ENCODE assay signal across 8 cellular contexts in the genomic region with DNA sequence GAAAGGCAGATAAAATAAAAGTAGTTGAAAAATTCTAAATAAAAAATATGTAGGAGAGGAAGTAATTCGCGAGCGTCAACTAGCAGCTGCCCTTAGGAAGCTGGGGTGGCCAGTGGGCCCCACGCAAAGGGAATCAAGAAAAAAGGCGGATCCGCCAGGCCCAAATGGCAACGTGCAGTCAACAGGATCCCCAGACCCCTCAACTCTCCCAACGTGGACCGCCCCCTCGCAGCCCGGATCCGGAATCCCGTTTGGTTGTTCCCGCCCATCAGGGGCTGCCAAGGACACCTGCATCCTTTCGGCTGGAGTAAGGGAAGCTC. TPM values are rescaled to one million over a fixed set of nuclear protein-coding genes. Genes with fewer than 3 reads are reported as not detected.
A peak's percentile ranks its signal among the peaks of the same experiment; 100 is the strongest.
DNase-seq lines count a peak whose midpoint lies in the region; ATAC-seq and TF ChIP-seq lines count a peak whose summit lies in the region.

No MANE protein-coding gene starts in this region.

- no peaks in the 10 kb centered on the region for H3K27me3 ChIP-seq in right atrium auricular region

- no peaks in the 10 kb centered on the region for H3K9me3 Mint-ChIP-seq in WTC11

- H3K27ac ChIP-seq in right atrium auricular region, result peak overlapping the region; percentile 80 to 86
- H3K27ac ChIP-seq in skin epidermis, result peak overlapping the region in 16 of 21 experiments; percentile 65 to 95 (median 88)

- POLR2A ChIA-PET in WTC11 (lab: Charles Lee), result interaction anchor here (0.8 to 2.0 kb wide), 4 partner anchors 30 to 178 kb away, joined by 3 to 21 read pairs (median 5); partner anchors contain the start of genes RBBP9, SEC23B and ZNF133

- peak overlapping the region; percentile 99 for H3K4me3 Mint-ChIP-seq in WTC11

- peaks cover 0 to 22% of the 10 kb centered on the region in 2 donors for H3K4me1 ChIP-seq in right atrium auricular region

- H3K27ac Mint-ChIP-seq in WTC11, result peak overlapping the region; percentile 100

- ATAC-seq in HG02938 (IDR thresholded peaks at IDR 0.05; ENCODE audit: unreplicated experiment) (peak; percentile 20), WTC11 (peak; percentile 84)

- H3K36me3 Mint-ChIP-seq in WTC11, result peaks cover 6% of the 10 kb centered on the region; the same call in 1 of the 2 replicates

- no peaks in the 10 kb centered on the region for H3K36me3 ChIP-seq in right atrium auricular region

- H3K4me1 Mint-ChIP-seq in WTC11, result peaks cover 12% of the 10 kb centered on the region

- H3K27me3 Mint-ChIP-seq in WTC11 (ENCODE audit: low read depth), result no peaks in the 10 kb centered on the region

- CTCF ChIA-PET in WTC11 (lab: Charles Lee), result interaction anchor here (0.8 to 1.1 kb wide), 5 partner anchors 25 to 86 kb away, joined by 3 to 5 read pairs (median 3); partner anchors contain the start of gene SEC23B

- H3K4me3 ChIP-seq in right atrium auricular region, result peak overlapping the region; percentile 65 to 94
- H3K4me3 ChIP-seq in skin epidermis, result peak overlapping the region; percentile 64 to 98 (median 94)

- no peaks in the 10 kb centered on the region for H3K9me3 ChIP-seq in right atrium auricular region

- no peak for TF ChIP-seq CTCF in WTC11 (IDR thresholded peaks at IDR 0.05)
- TF ChIP-seq CTCF in right atrium auricular region (IDR thresholded peaks at IDR 0.05), result no peak

- DNase-seq in NCI-H1436 (lab: John Stamatoyannopoulos, UW), result peak; percentile 75
- no peak for DNase-seq in NCI-H1436 treated with DMSO at 0.1 percent for 48 hours (lab: John Stamatoyannopoulos, UW)
- no peak for DNase-seq in WTC11 (ENCODE audit: low spot score)
- no peak for DNase-seq in right atrium auricular region (ENCODE audit: low spot score)
- DNase-seq in superior temporal gyrus (ENCODE audit: extremely low spot score), result no peak
- no peak for DNase-seq in DMS153 treated with DMSO at 0.1 percent for 48 hours (lab: John Stamatoyannopoulos, UW; ENCODE audit: unreplicated experiment)

TF ChIP-seq in WTC11, 78 proteins besides CTCF, POLR2A, EP300 and RAD21:
- TF ChIP-seq NR2C2 (CRISPR knock-in tag; IDR thresholded peaks at IDR 0.05) (no peak), HMGXB4 (CRISPR knock-in tag; IDR thresholded peaks at IDR 0.05) (peak; percentile 15; the same call in 1 of the 2 replicates), JAZF1 (CRISPR knock-in tag; IDR thresholded peaks at IDR 0.05) (no peak), E2F4 (CRISPR knock-in tag; IDR thresholded peaks at IDR 0.05; ENCODE audit: borderline replicate concordance, low read depth) (no peak), ESRRA (CRISPR knock-in tag; IDR thresholded peaks at IDR 0.05; ENCODE audit: borderline replicate concordance) (no peak), NR1H2 (CRISPR knock-in tag; IDR thresholded peaks at IDR 0.05) (no peak), ELF4 (CRISPR knock-in tag; IDR thresholded peaks at IDR 0.05; ENCODE audit: low read depth) (no peak), TEAD4 (CRISPR knock-in tag; IDR thresholded peaks at IDR 0.05) (no peak), MYBL2 (CRISPR knock-in tag; IDR thresholded peaks at IDR 0.05) (no peak), PREB (CRISPR knock-in tag; IDR thresholded peaks at IDR 0.05; ENCODE audit: borderline replicate concordance) (no peak), KAT7 (CRISPR knock-in tag; IDR thresholded peaks at IDR 0.05; ENCODE audit: borderline replicate concordance) (no peak), EMX1 (CRISPR knock-in tag; IDR thresholded peaks at IDR 0.05) (no peak)
- TF ChIP-seq, protein P1, sequence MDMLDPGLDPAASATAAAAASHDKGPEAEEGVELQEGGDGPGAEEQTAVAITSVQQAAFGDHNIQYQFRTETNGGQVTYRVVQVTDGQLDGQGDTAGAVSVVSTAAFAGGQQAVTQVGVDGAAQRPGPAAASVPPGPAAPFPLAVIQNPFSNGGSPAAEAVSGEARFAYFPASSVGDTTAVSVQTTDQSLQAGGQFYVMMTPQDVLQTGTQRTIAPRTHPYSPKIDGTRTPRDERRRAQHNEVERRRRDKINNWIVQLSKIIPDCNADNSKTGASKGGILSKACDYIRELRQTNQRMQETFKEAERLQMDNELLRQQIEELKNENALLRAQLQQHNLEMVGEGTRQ (CRISPR knock-in tag; IDR thresholded peaks at IDR 0.05), result no peak
- TF ChIP-seq, protein P2, sequence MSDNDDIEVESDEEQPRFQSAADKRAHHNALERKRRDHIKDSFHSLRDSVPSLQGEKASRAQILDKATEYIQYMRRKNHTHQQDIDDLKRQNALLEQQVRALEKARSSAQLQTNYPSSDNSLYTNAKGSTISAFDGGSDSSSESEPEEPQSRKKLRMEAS (CRISPR knock-in tag; IDR thresholded peaks at IDR 0.05), result peak; percentile 50; the same call in 1 of the 2 replicates

RNA-seq across cellular contexts. Expression of gene DZANK1, which starts 0.3 kb away (rescaled TPM):
- total RNA-seq in WTC11 (2021) (6.1 to 8.2 TPM (median 7.7 TPM) in 3 replicates), right atrium auricular region (under 1 TPM; 0.41 to 0.83 TPM)

RNA-seq across cellular contexts. Expression of gene POLR3F, which starts 0.7 kb away (rescaled TPM):
- total RNA-seq in WTC11 (2021), result 11.7 to 12.8 TPM (median 12.7 TPM) in 3 replicates
- 1 to 10 TPM; 5.5 to 5.9 TPM for total RNA-seq in right atrium auricular region

RNA-seq across cellular contexts. Expression of gene RBBP9, which starts 30.5 kb away (rescaled TPM):
- 10.4 to 12.2 TPM (median 12.1 TPM) in 3 replicates for total RNA-seq in WTC11 (2021)
- total RNA-seq in right atrium auricular region, result 1 to 10 TPM; 8.6 to 9.1 TPM

RNA-seq across cellular contexts. Expression of gene SEC23B, which starts 41.2 kb away (rescaled TPM):
- total RNA-seq in WTC11 (2021) (57.0 to 67.1 TPM (median 59.6 TPM) in 3 replicates), right atrium auricular region (10 to 100 TPM in 1 of 2 donors, 1 to 10 TPM in 1; 6.8 to 19.1 TPM)
